ENCODE assay signal across 8 cellular contexts in genomic region chr16:29809850-29810698, GRCh38. TPM values are rescaled to one million over a fixed set of nuclear protein-coding genes. Genes with fewer than 3 reads are reported as not detected.
DNase-seq lines count a peak whose midpoint lies in the region; ATAC-seq lines count a peak whose summit lies in the region.

No MANE protein-coding gene starts in this region.

- ATAC-seq in HG03442 (IDR thresholded peaks at IDR 0.05; ENCODE audit: unreplicated experiment), result no peak

- peaks cover 5% of the 10 kb centered on the region for H3K36me3 Mint-ChIP-seq in IgD-negative memory B cell
- H3K36me3 Mint-ChIP-seq in activated T-helper 1 cell treated with anti-CD3 and anti-CD28 coated beads, Interleukin-12 subunit alpha, Interleukin-12 subunit beta, Interleukin-2, Interleukin-4 antibody, amounts not matched to agents 30 ng/mL and 10 ng/mL and 1 ng/mL, durations not matched to agents 14 hours and 24 hours and 36 hours (ENCODE audit: low read depth), result peaks cover 29% of the 10 kb centered on the region

- peaks cover 33% of the 10 kb centered on the region for H3K4me1 ChIP-seq in ACC112 (ENCODE audit: control insufficient read depth, insufficient read depth, low read length, unreplicated experiment)

- H3K9me3 Mint-ChIP-seq in IgD-negative memory B cell, result no peaks in the 10 kb centered on the region
- H3K9me3 Mint-ChIP-seq in activated T-helper 1 cell treated with anti-CD3 and anti-CD28 coated beads, Interleukin-12 subunit alpha, Interleukin-12 subunit beta, Interleukin-2, Interleukin-4 antibody, amounts not matched to agents 30 ng/mL and 10 ng/mL and 1 ng/mL, durations not matched to agents 14 hours and 24 hours and 36 hours, result no peaks in the 10 kb centered on the region

- H3K27ac ChIP-seq in ACC112 (ENCODE audit: low read depth, low read length) (no peak overlapping the region), temporal lobe (ENCODE audit: low read depth, low read length) (peak overlapping the region; percentile 9)

- peaks cover 13 to 32% (median 24%) of the 10 kb centered on the region in 3 donors for H3K4me1 Mint-ChIP-seq in IgD-negative memory B cell
- peaks cover 42% of the 10 kb centered on the region for H3K4me1 Mint-ChIP-seq in activated T-helper 1 cell treated with anti-CD3 and anti-CD28 coated beads, Interleukin-12 subunit alpha, Interleukin-12 subunit beta, Interleukin-2, Interleukin-4 antibody, amounts not matched to agents 30 ng/mL and 10 ng/mL and 1 ng/mL, durations not matched to agents 14 hours and 24 hours and 36 hours (ENCODE audit: low read depth)

- H3K27ac Mint-ChIP-seq in IgD-negative memory B cell, result peak overlapping the region in 2 of 3 donors; percentile 92 to 93
- H3K27ac Mint-ChIP-seq in activated T-helper 1 cell treated with anti-CD3 and anti-CD28 coated beads, Interleukin-12 subunit alpha, Interleukin-12 subunit beta, Interleukin-2, Interleukin-4 antibody, amounts not matched to agents 30 ng/mL and 10 ng/mL and 1 ng/mL, durations not matched to agents 14 hours and 24 hours and 36 hours, result peak overlapping the region; percentile 70

- H3K27me3 ChIP-seq in ACC112 (ENCODE audit: insufficient read depth, low read length), result no peaks in the 10 kb centered on the region

- H3K4me3 ChIP-seq in ACC112 (ENCODE audit: low read depth, low read length), result peak overlapping the region; percentile 86
- peak overlapping the region; percentile 28 for H3K4me3 ChIP-seq in iPS-18c (ENCODE audit: insufficient read depth, low read depth, low read length)

- H3K36me3 ChIP-seq in ACC112 (ENCODE audit: insufficient read depth, low read length), result peaks cover 9% of the 10 kb centered on the region; the same call in 1 of the 2 replicates

- H3K27me3 Mint-ChIP-seq in IgD-negative memory B cell, result peaks cover 1% of the 10 kb centered on the region
- H3K27me3 Mint-ChIP-seq in activated T-helper 1 cell treated with anti-CD3 and anti-CD28 coated beads, Interleukin-12 subunit alpha, Interleukin-12 subunit beta, Interleukin-2, Interleukin-4 antibody, amounts not matched to agents 30 ng/mL and 10 ng/mL and 1 ng/mL, durations not matched to agents 14 hours and 24 hours and 36 hours (ENCODE audit: insufficient read depth), result no peaks in the 10 kb centered on the region

- H3K79me2 ChIP-seq in ACC112 (ENCODE audit: control insufficient read depth, insufficient read depth, low read length, unreplicated experiment), result peaks cover 16% of the 10 kb centered on the region

- intact Hi-C loops in activated T-helper 1 cell treated with anti-CD3 and anti-CD28 coated beads, Interleukin-12 subunit alpha, Interleukin-12 subunit beta, Interleukin-2, Interleukin-4 antibody, amounts not matched to agents 30 ng/mL and 10 ng/mL and 1 ng/mL, durations not matched to agents 14 hours and 24 hours and 36 hours (cut with micrococcal nuclease), result loop anchor here (2.0 to 5.0 kb wide), 10 partner anchors 63 to 988 kb away; partner anchors contain the start of genes ALDOA, ATXN2L, C16orf54 and C16orf92

- H3K4me3 Mint-ChIP-seq in IgD-negative memory B cell, result peak overlapping the region in 3 of 4 donors; percentile 80 to 88 (median 85)
- peak overlapping the region; percentile 81 for H3K4me3 Mint-ChIP-seq in activated T-helper 1 cell treated with anti-CD3 and anti-CD28 coated beads, Interleukin-12 subunit alpha, Interleukin-12 subunit beta, Interleukin-2, Interleukin-4 antibody, amounts not matched to agents 30 ng/mL and 10 ng/mL and 1 ng/mL, durations not matched to agents 14 hours and 24 hours and 36 hours

- H2AFZ ChIP-seq in ACC112 (ENCODE audit: low read length, unreplicated experiment), result no peak overlapping the region

- no peaks in the 10 kb centered on the region for H3K9me3 ChIP-seq in iPS-18c (ENCODE audit: control insufficient read depth, insufficient read depth, low read length)

- no peak for DNase-seq in activated T-helper 1 cell treated with anti-CD3 and anti-CD28 coated beads, Interleukin-12 subunit alpha, Interleukin-12 subunit beta, Interleukin-2, Interleukin-4 antibody, amounts not matched to agents 30 ng/mL and 10 ng/mL and 1 ng/mL, durations not matched to agents 14 hours and 24 hours and 36 hours (ENCODE audit: low spot score)
- DNase-seq in NOMO-1 treated with DMSO at 0.1 percent for 48 hours (lab: John Stamatoyannopoulos, UW; ENCODE audit: unreplicated experiment), result no peak
- DNase-seq in globus pallidus (ENCODE audit: low spot score), result no peak

RNA-seq across cellular contexts. Expression of gene PRRT2, which starts 1.9 kb away (rescaled TPM):
- not detected for polyA plus RNA-seq in IgD-negative memory B cell
- total RNA-seq in activated T-helper 1 cell treated with anti-CD3 and anti-CD28 coated beads, Interleukin-12 subunit alpha, Interleukin-12 subunit beta, Interleukin-2, Interleukin-4 antibody, amounts not matched to agents 30 ng/mL and 10 ng/mL and 1 ng/mL, durations not matched to agents 14 hours and 24 hours and 36 hours, result 1.0 and 1.3 TPM in 2 replicates
- 21.9 TPM for total RNA-seq in temporal lobe

RNA-seq across cellular contexts. Expression of gene MAZ, which starts 3.7 kb away (rescaled TPM):
- polyA plus RNA-seq in IgD-negative memory B cell, result 22.9 TPM
- total RNA-seq in activated T-helper 1 cell treated with anti-CD3 and anti-CD28 coated beads, Interleukin-12 subunit alpha, Interleukin-12 subunit beta, Interleukin-2, Interleukin-4 antibody, amounts not matched to agents 30 ng/mL and 10 ng/mL and 1 ng/mL, durations not matched to agents 14 hours and 24 hours and 36 hours, result 365 and 380 TPM in 2 replicates
- total RNA-seq in temporal lobe, result 246 TPM

RNA-seq across cellular contexts. Expression of gene PAGR1, which starts 5.9 kb away (rescaled TPM):
- polyA plus RNA-seq in IgD-negative memory B cell, result 59.6 TPM
- 29.2 and 30.8 TPM in 2 replicates for total RNA-seq in activated T-helper 1 cell treated with anti-CD3 and anti-CD28 coated beads, Interleukin-12 subunit alpha, Interleukin-12 subunit beta, Interleukin-2, Interleukin-4 antibody, amounts not matched to agents 30 ng/mL and 10 ng/mL and 1 ng/mL, durations not matched to agents 14 hours and 24 hours and 36 hours
- 9.8 TPM for total RNA-seq in temporal lobe

RNA-seq across cellular contexts. Expression of gene MVP, which starts 10.2 kb away (rescaled TPM):
- polyA plus RNA-seq in IgD-negative memory B cell, result 90.3 TPM
- 117 and 124 TPM in 2 replicates for total RNA-seq in activated T-helper 1 cell treated with anti-CD3 and anti-CD28 coated beads, Interleukin-12 subunit alpha, Interleukin-12 subunit beta, Interleukin-2, Interleukin-4 antibody, amounts not matched to agents 30 ng/mL and 10 ng/mL and 1 ng/mL, durations not matched to agents 14 hours and 24 hours and 36 hours
- 3.9 TPM for total RNA-seq in temporal lobe

RNA-seq across cellular contexts. Expression of gene KIF22, which starts 19.5 kb away (rescaled TPM):
- polyA plus RNA-seq in IgD-negative memory B cell, result 34.7 TPM
- 134 and 140 TPM in 2 replicates for total RNA-seq in activated T-helper 1 cell treated with anti-CD3 and anti-CD28 coated beads, Interleukin-12 subunit alpha, Interleukin-12 subunit beta, Interleukin-2, Interleukin-4 antibody, amounts not matched to agents 30 ng/mL and 10 ng/mL and 1 ng/mL, durations not matched to agents 14 hours and 24 hours and 36 hours
- 24.3 TPM for total RNA-seq in temporal lobe
